ENCODE assay signal across 9 cellular contexts in the genomic region with DNA sequence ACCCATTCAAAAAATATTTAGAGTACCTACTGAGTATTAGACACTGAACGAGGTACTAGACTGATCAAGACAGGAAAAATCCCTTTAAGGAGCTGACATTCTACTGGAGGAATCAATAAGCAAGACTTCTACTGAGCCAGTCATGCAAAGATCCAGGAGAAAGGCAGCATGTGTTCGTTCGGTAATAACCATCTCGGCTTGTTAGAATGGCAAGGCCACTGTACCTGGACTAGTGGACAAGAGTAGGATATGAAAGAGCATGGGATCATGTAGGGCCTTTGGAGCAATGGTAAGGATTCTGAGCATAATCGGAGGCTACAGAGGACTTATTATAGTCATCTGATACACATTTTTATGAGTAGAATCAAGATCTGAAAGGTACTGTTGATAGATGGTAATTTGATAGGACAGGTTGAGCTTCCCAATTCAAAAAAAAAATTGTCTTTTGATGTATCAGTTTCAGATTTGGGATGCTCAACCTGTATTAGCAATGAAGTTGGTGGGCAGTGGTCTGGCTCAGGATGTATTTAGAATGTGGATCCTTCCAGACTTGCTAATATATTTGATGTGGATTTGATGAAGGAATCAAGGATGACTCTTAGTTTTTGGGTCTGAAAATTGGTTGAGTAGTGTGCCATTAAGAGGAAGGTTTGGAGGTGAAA. TPM values are rescaled to one million over a fixed set of nuclear protein-coding genes. Genes with fewer than 3 reads are reported as not detected.
A peak's percentile ranks its signal among the peaks of the same experiment; 100 is the strongest.
DNase-seq lines count a peak whose midpoint lies in the region; ATAC-seq and TF ChIP-seq lines count a peak whose summit lies in the region.
"Had no signal": no experiment of that assay in that cellular context is flagged by ENCODE, and none has a peak within 500 bp of the region (broad histone marks: within the 10 kb centered on the region; RNA-seq: fewer than 3 reads in every experiment).

No MANE protein-coding gene starts in this region.

- no peak for ATAC-seq in activated T-cell treated with anti-CD3 and anti-CD28 coated beads, Interleukin-2, amount 50 U/mL, for 72 hours (replicated peaks in 1 of 2)
- ATAC-seq in SK-N-SH treated with all-trans-retinoic acid at 6 μM for 48 hours (no peak), gastroesophageal sphincter (no peak)

- intact Hi-C loops in thyroid gland (cut with DNase I) (loop anchor here (10.0 kb wide), 1 partner anchor 207 kb away; no protein-coding TSS in a partner anchor), head of caudate nucleus (cut with DNase I) (loop anchor here (10.0 kb wide), 1 partner anchor 207 kb away; no protein-coding TSS in a partner anchor)

- peak overlapping the region; percentile 92 to 96 for H3K4me3 Mint-ChIP-seq in activated T-cell treated with anti-CD3 and anti-CD28 coated beads, Interleukin-2, amount 50 U/mL, for 72 hours

- TF ChIP-seq EP300 in gastroesophageal sphincter (IDR thresholded peaks at IDR 0.05): no peak

- peaks cover 15 to 25% of the 10 kb centered on the region in 2 donors for H3K36me3 Mint-ChIP-seq in activated T-cell treated with anti-CD3 and anti-CD28 coated beads, Interleukin-2, amount 50 U/mL, for 72 hours (ENCODE audit: insufficient read depth in 2 of 2)

- H3K36me3 ChIP-seq in gastroesophageal sphincter (peaks cover 0 to 18% of the 10 kb centered on the region in 2 donors), thyroid gland (peaks cover 1 to 7% of the 10 kb centered on the region in 2 donors)

- no peaks in the 10 kb centered on the region for H3K27me3 Mint-ChIP-seq in activated T-cell treated with anti-CD3 and anti-CD28 coated beads, Interleukin-2, amount 50 U/mL, for 72 hours (ENCODE audit: low read depth)

- peak overlapping the region in 1 of 2 donors; percentile 82 for H3K4me3 ChIP-seq in gastroesophageal sphincter
- no peak overlapping the region for H3K4me3 ChIP-seq in thyroid gland (replicated peaks in 1 of 3)

- WGBS in gastroesophageal sphincter (ENCODE audit: low coverage in 1 of 2), 2 donors: 53 to 61% methylated on average over 5 of the region's 5 CpGs
- 41 to 53% methylated on average over 5 of the region's 5 CpGs for WGBS in thyroid gland, 2 donors

- H3K4me1 Mint-ChIP-seq in activated T-cell treated with anti-CD3 and anti-CD28 coated beads, Interleukin-2, amount 50 U/mL, for 72 hours (ENCODE audit: low read depth): peaks cover 75% of the 10 kb centered on the region

- DNase-seq in activated T-cell treated with anti-CD3 and anti-CD28 coated beads, Interleukin-2, amount 50 U/mL, for 72 hours: no peak
- no peak for DNase-seq in activated T-cell treated with anti-CD3 and anti-CD28 coated beads, Interleukin-2, amount 50 U/mL, for 1 hour
- DNase-seq in thyroid gland (no peak), head of caudate nucleus (no peak), GM19240 (ENCODE audit: insufficient read length, low spot score) (no peak)
- no peak for DNase-seq in NK-92 treated with Interleukin-12 subunit alpha and Interleukin-12 subunit beta, amount 100 ng/mL, for 24 hours (lab: John Stamatoyannopoulos, UW)
- DNase-seq: occipital lobe had no signal

- TF ChIP-seq POLR2A in gastroesophageal sphincter (IDR thresholded peaks at IDR 0.05) (no peak), thyroid gland (IDR thresholded peaks at IDR 0.05) (no peak)

- peak overlapping the region; percentile 74 to 100 (median 100) for H3K27ac ChIP-seq in gastroesophageal sphincter
- peak overlapping the region in 2 of 3 donors; percentile 7 to 36 for H3K27ac ChIP-seq in thyroid gland

- H3K27me3 ChIP-seq in gastroesophageal sphincter: no peaks in the 10 kb centered on the region
- no peaks in the 10 kb centered on the region for H3K27me3 ChIP-seq in thyroid gland

- no peaks in the 10 kb centered on the region for H3K9me3 Mint-ChIP-seq in activated T-cell treated with anti-CD3 and anti-CD28 coated beads, Interleukin-2, amount 50 U/mL, for 72 hours

- TF ChIP-seq CTCF in gastroesophageal sphincter (IDR thresholded peaks at IDR 0.05) (no peak), thyroid gland (IDR thresholded peaks at IDR 0.05) (no peak)

- no peaks in the 10 kb centered on the region for H3K9me3 ChIP-seq in gastroesophageal sphincter
- no peaks in the 10 kb centered on the region for H3K9me3 ChIP-seq in thyroid gland

- H3K4me1 ChIP-seq in gastroesophageal sphincter: peaks cover 12 to 69% (median 22%) of the 10 kb centered on the region in 3 donors
- H3K4me1 ChIP-seq in thyroid gland: peaks cover 17 to 25% of the 10 kb centered on the region in 2 donors

- peak overlapping the region; percentile 98 for H3K27ac Mint-ChIP-seq in activated T-cell treated with anti-CD3 and anti-CD28 coated beads, Interleukin-2, amount 50 U/mL, for 72 hours

TF ChIP-seq in SK-N-SH treated with all-trans-retinoic acid at 6 μM for 48 hours, 23 proteins besides CTCF, POLR2A, EP300 and RAD21:
- TF ChIP-seq ZC3H10 (CRISPR knock-in tag; IDR thresholded peaks at IDR 0.05) (peak; percentile 11; the same call in 1 of the 2 replicates), SNAI2 (CRISPR knock-in tag; IDR thresholded peaks at IDR 0.05) (no peak), PPARA (CRISPR knock-in tag; IDR thresholded peaks at IDR 0.05; ENCODE audit: borderline replicate concordance) (no peak)
- TF ChIP-seq, protein P1, sequence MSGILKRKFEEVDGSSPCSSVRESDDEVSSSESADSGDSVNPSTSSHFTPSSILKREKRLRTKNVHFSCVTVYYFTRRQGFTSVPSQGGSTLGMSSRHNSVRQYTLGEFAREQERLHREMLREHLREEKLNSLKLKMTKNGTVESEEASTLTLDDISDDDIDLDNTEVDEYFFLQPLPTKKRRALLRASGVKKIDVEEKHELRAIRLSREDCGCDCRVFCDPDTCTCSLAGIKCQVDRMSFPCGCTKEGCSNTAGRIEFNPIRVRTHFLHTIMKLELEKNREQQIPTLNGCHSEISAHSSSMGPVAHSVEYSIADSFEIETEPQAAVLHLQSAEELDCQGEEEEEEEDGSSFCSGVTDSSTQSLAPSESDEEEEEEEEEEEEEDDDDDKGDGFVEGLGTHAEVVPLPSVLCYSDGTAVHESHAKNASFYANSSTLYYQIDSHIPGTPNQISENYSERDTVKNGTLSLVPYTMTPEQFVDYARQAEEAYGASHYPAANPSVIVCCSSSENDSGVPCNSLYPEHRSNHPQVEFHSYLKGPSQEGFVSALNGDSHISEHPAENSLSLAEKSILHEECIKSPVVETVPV (CRISPR knock-in tag; IDR thresholded peaks at IDR 0.05): no peak

RNA-seq across cellular contexts. Expression of a gene that starts 2.3 kb away (rescaled TPM):
- total RNA-seq in activated T-cell treated with anti-CD3 and anti-CD28 coated beads, Interleukin-2, amount 50 U/mL, for 72 hours: 10 to 100 TPM in 1 of 2 donors, 1 to 10 TPM in 1; 9.8 to 12.1 TPM
- total RNA-seq in gastroesophageal sphincter: 100 to 1,000 TPM in 1 of 4 donors, 10 to 100 TPM in 3; 81.7 to 120 (median 96.0) TPM
- total RNA-seq in thyroid gland: 10 to 100 TPM; 68.8 to 83.6 (median 73.5) TPM

RNA-seq across cellular contexts. Expression of a gene that starts 26.6 kb away (rescaled TPM):
- total RNA-seq in activated T-cell treated with anti-CD3 and anti-CD28 coated beads, Interleukin-2, amount 50 U/mL, for 72 hours: 100 to 1,000 TPM; 310 to 319 TPM
- total RNA-seq in gastroesophageal sphincter: 100 to 1,000 TPM; 284 to 367 (median 323) TPM
- total RNA-seq in thyroid gland: 100 to 1,000 TPM; 305 to 433 (median 344) TPM

Comparison
In these comparisons a context has a peak if more than half of its experiments do, and no peak if none do; other contexts are left out.
1. RNA of a gene that starts 2.3 kb away (total RNA-seq): 81.7 to 120 TPM in gastroesophageal sphincter and 68.8 to 83.6 TPM in thyroid gland; 9.8 to 12.1 TPM in activated T-cell treated with anti-CD3 and anti-CD28 coated beads, Interleukin-2, amount 50 U/mL, for 72 hours; every median in the first group is over 4 times any median in the second.